Comparison of ENCODE assay signal across 1 cellular context in the genomic region with DNA sequence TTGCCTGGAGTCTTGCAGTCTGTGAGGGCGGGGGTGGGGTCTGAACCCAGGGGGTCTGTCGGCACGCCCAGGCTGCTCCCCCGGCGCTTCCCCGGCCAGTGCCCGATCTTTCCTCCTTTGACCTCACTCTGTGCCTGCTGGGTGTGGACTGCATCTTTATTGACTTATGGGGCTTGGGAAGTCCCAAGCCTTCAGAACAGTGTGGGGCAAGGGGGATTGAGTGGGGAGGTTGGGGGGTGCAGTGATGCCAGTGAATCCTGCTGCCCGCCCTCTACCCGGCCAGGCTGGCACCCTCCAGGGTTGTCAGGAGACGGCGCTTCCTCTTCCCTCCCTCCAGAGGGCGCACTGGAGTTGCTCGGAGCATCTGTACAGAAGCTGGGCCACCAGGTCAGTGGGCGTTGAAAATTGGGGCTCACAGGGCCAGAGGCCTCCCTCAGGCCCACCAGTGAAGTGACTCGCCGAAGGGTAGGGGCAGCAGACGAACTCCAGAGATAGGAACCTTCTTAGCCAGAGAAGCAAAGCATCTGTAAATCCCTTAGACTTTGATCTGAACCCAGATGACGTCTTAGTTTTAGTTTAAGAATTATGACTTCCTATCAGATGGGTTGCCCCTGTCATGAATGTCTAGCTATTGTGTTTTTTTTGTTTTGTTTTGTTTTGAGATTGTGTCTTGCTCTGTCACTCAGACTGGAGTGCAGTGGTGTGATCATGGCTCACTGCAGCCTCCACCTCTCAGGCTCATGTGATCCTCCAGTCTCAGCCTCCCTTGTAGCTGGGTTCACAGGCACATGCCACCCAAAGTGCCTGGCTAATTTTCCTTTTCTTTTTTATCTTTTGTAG.
TF ChIP-seq lines count a peak whose summit lies in the region.

No MANE protein-coding gene starts in this region.

TF ChIP-seq in HepG2, 621 proteins besides CTCF, POLR2A, EP300 and RAD21 (continued from another document and continues in another):
- TF ChIP-seq IRF2 (CRISPR knock-in tag; IDR thresholded peaks at IDR 0.05): no peak
- TF ChIP-seq, protein P1, sequence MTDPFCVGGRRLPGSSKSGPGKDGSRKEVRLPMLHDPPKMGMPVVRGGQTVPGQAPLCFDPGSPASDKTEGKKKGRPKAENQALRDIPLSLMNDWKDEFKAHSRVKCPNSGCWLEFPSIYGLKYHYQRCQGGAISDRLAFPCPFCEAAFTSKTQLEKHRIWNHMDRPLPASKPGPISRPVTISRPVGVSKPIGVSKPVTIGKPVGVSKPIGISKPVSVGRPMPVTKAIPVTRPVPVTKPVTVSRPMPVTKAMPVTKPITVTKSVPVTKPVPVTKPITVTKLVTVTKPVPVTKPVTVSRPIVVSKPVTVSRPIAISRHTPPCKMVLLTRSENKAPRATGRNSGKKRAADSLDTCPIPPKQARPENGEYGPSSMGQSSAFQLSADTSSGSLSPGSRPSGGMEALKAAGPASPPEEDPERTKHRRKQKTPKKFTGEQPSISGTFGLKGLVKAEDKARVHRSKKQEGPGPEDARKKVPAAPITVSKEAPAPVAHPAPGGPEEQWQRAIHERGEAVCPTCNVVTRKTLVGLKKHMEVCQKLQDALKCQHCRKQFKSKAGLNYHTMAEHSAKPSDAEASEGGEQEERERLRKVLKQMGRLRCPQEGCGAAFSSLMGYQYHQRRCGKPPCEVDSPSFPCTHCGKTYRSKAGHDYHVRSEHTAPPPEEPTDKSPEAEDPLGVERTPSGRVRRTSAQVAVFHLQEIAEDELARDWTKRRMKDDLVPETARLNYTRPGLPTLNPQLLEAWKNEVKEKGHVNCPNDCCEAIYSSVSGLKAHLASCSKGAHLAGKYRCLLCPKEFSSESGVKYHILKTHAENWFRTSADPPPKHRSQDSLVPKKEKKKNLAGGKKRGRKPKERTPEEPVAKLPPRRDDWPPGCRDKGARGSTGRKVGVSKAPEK (CRISPR knock-in tag; IDR thresholded peaks at IDR 0.05; ENCODE audit: borderline replicate concordance): peak; percentile 70; the same call in 1 of the 2 replicates
- TF ChIP-seq TCF7 (IDR thresholded peaks at IDR 0.05; ENCODE audit: low read depth): no peak
- no peak for TF ChIP-seq HMG20B (CRISPR knock-in tag; conservative IDR thresholded peaks at IDR 0.05)
- TF ChIP-seq KLF13 (CRISPR knock-in tag; IDR thresholded peaks at IDR 0.05): no peak
- no peak for TF ChIP-seq NFYB (CRISPR knock-in tag; IDR thresholded peaks at IDR 0.05)
- TF ChIP-seq ZSCAN9 (CRISPR knock-in tag; IDR thresholded peaks at IDR 0.05; ENCODE audit: borderline replicate concordance): no peak
- TF ChIP-seq ZNF879 (CRISPR knock-in tag; IDR thresholded peaks at IDR 0.05): no peak
- TF ChIP-seq ZNF260 (CRISPR knock-in tag; IDR thresholded peaks at IDR 0.05; ENCODE audit: borderline replicate concordance, low read depth): no peak
- no peak for TF ChIP-seq ZFP1 (CRISPR knock-in tag; IDR thresholded peaks at IDR 0.05)
- TF ChIP-seq FOXK2 (IDR thresholded peaks at IDR 0.05): 0 out of 2 replicates have a peak, but pooled peaks have one; percentile 22
- no peak for TF ChIP-seq ATF7 (IDR thresholded peaks at IDR 0.05)
- no peak for TF ChIP-seq ATF7 (CRISPR knock-in tag; IDR thresholded peaks at IDR 0.05)
- no peak for TF ChIP-seq ZNF766 (CRISPR knock-in tag; IDR thresholded peaks at IDR 0.05; ENCODE audit: borderline replicate concordance)
- no peak for TF ChIP-seq NFKB2 (CRISPR knock-in tag; IDR thresholded peaks at IDR 0.05; ENCODE audit: borderline replicate concordance)
- no peak for TF ChIP-seq PHB2 (IDR thresholded peaks at IDR 0.05; ENCODE audit: partially characterized antibody)
- no peak for TF ChIP-seq KDM6A (CRISPR knock-in tag; IDR thresholded peaks at IDR 0.05; ENCODE audit: low read depth)
- peak; percentile 56; the same call in 1 of the 2 replicates for TF ChIP-seq MTA1 (CRISPR knock-in tag; IDR thresholded peaks at IDR 0.05; ENCODE audit: borderline replicate concordance)
- TF ChIP-seq, protein P2, sequence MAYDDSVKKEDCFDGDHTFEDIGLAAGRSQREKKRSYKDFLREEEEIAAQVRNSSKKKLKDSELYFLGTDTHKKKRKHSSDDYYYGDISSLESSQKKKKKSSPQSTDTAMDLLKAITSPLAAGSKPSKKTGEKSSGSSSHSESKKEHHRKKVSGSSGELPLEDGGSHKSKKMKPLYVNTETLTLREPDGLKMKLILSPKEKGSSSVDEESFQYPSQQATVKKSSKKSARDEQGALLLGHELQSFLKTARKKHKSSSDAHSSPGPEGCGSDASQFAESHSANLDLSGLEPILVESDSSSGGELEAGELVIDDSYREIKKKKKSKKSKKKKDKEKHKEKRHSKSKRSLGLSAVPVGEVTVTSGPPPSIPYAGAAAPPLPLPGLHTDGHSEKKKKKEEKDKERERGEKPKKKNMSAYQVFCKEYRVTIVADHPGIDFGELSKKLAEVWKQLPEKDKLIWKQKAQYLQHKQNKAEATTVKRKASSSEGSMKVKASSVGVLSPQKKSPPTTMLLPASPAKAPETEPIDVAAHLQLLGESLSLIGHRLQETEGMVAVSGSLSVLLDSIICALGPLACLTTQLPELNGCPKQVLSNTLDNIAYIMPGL (CRISPR knock-in tag; IDR thresholded peaks at IDR 0.05; ENCODE audit: borderline replicate concordance in 1 of 2, low read depth in 1 of 2): peak in 1 of 2 experiments; percentile 55; a peak in 2 of 4 replicates
- no peak for TF ChIP-seq NFKBIZ (CRISPR knock-in tag; IDR thresholded peaks at IDR 0.05)
- TF ChIP-seq SUZ12 (IDR thresholded peaks at IDR 0.05; ENCODE audit: low read depth, low read length): no peak
- no peak for TF ChIP-seq ZNF75D (CRISPR knock-in tag; IDR thresholded peaks at IDR 0.05; ENCODE audit: borderline replicate concordance)
- no peak for TF ChIP-seq BORCS8-MEF2B (CRISPR knock-in tag; IDR thresholded peaks at IDR 0.05)
- TF ChIP-seq MED13 (CRISPR knock-in tag; IDR thresholded peaks at IDR 0.05): no peak
- no peak for TF ChIP-seq ZNF776 (CRISPR knock-in tag; IDR thresholded peaks at IDR 0.05)
- TF ChIP-seq MAFG (CRISPR knock-in tag; IDR thresholded peaks at IDR 0.05): no peak
- TF ChIP-seq ZMYM2 (CRISPR knock-in tag; IDR thresholded peaks at IDR 0.05): peak; percentile 53; the same call in 1 of the 2 replicates
- TF ChIP-seq KLF6 (CRISPR knock-in tag; IDR thresholded peaks at IDR 0.05): no peak
- no peak for TF ChIP-seq MATR3 (CRISPR knock-in tag; IDR thresholded peaks at IDR 0.05)
- no peak for TF ChIP-seq NR2F1 (CRISPR knock-in tag; IDR thresholded peaks at IDR 0.05)
- TF ChIP-seq SMARCC2 (IDR thresholded peaks at IDR 0.05): no peak
- no peak for TF ChIP-seq ZNF546 (CRISPR knock-in tag; conservative IDR thresholded peaks at IDR 0.05)
- TF ChIP-seq ZNF20 (CRISPR knock-in tag; IDR thresholded peaks at IDR 0.05): no peak
- TF ChIP-seq JARID2 (CRISPR knock-in tag; IDR thresholded peaks at IDR 0.05; ENCODE audit: insufficient replicate concordance): no peak
- TF ChIP-seq ZMYM3 (CRISPR knock-in tag; IDR thresholded peaks at IDR 0.05): peak; percentile 5; the same call in 1 of the 2 replicates
- no peak for TF ChIP-seq ZBTB7A (CRISPR knock-in tag; IDR thresholded peaks at IDR 0.05)
- TF ChIP-seq DNMT1 (CRISPR knock-in tag; IDR thresholded peaks at IDR 0.05): no peak
- TF ChIP-seq ZNF7 (CRISPR knock-in tag; IDR thresholded peaks at IDR 0.05): no peak
- no peak for TF ChIP-seq TFDP1 (CRISPR knock-in tag; IDR thresholded peaks at IDR 0.05; ENCODE audit: borderline replicate concordance)
- TF ChIP-seq PPARG (CRISPR knock-in tag; conservative IDR thresholded peaks at IDR 0.05): no peak
- no peak for TF ChIP-seq PRDM10 (CRISPR knock-in tag; IDR thresholded peaks at IDR 0.05; ENCODE audit: low read depth)
- no peak for TF ChIP-seq MAFF (IDR thresholded peaks at IDR 0.05; ENCODE audit: low read depth, low read length)
- no peak for TF ChIP-seq ZSCAN25 (CRISPR knock-in tag; IDR thresholded peaks at IDR 0.05)
- TF ChIP-seq FOSL1 (CRISPR knock-in tag; IDR thresholded peaks at IDR 0.05; ENCODE audit: borderline replicate concordance): no peak
- no peak for TF ChIP-seq BATF2 (CRISPR knock-in tag; IDR thresholded peaks at IDR 0.05)
- TF ChIP-seq SMARCE1 (IDR thresholded peaks at IDR 0.05; ENCODE audit: borderline replicate concordance): no peak
- TF ChIP-seq, protein P3, sequence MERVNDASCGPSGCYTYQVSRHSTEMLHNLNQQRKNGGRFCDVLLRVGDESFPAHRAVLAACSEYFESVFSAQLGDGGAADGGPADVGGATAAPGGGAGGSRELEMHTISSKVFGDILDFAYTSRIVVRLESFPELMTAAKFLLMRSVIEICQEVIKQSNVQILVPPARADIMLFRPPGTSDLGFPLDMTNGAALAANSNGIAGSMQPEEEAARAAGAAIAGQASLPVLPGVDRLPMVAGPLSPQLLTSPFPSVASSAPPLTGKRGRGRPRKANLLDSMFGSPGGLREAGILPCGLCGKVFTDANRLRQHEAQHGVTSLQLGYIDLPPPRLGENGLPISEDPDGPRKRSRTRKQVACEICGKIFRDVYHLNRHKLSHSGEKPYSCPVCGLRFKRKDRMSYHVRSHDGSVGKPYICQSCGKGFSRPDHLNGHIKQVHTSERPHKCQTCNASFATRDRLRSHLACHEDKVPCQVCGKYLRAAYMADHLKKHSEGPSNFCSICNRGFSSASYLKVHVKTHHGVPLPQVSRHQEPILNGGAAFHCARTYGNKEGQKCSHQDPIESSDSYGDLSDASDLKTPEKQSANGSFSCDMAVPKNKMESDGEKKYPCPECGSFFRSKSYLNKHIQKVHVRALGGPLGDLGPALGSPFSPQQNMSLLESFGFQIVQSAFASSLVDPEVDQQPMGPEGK (CRISPR knock-in tag; IDR thresholded peaks at IDR 0.05): no peak
- no peak for TF ChIP-seq ZNF263 (CRISPR knock-in tag; IDR thresholded peaks at IDR 0.05)
- TF ChIP-seq, protein P4, sequence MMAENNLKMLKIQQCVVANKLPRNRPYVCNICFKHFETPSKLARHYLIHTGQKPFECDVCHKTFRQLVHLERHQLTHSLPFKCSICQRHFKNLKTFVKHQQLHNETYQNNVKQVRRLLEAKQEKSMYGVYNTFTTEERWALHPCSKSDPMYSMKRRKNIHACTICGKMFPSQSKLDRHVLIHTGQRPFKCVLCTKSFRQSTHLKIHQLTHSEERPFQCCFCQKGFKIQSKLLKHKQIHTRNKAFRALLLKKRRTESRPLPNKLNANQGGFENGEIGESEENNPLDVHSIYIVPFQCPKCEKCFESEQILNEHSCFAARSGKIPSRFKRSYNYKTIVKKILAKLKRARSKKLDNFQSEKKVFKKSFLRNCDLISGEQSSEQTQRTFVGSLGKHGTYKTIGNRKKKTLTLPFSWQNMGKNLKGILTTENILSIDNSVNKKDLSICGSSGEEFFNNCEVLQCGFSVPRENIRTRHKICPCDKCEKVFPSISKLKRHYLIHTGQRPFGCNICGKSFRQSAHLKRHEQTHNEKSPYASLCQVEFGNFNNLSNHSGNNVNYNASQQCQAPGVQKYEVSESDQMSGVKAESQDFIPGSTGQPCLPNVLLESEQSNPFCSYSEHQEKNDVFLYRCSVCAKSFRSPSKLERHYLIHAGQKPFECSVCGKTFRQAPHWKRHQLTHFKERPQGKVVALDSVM (CRISPR knock-in tag; IDR thresholded peaks at IDR 0.05): peak; percentile 94
- 0 out of 2 replicates have a peak, but pooled peaks have one; percentile 20 for TF ChIP-seq ZNF274 (CRISPR knock-in tag; IDR thresholded peaks at IDR 0.05)
- no peak for TF ChIP-seq ZNF790 (CRISPR knock-in tag; IDR thresholded peaks at IDR 0.05; ENCODE audit: borderline replicate concordance)
- TF ChIP-seq MZF1 (CRISPR knock-in tag; IDR thresholded peaks at IDR 0.05; ENCODE audit: borderline replicate concordance): no peak
- no peak for TF ChIP-seq ZNF607 (CRISPR knock-in tag; IDR thresholded peaks at IDR 0.05; ENCODE audit: borderline replicate concordance)
- 0 out of 2 replicates have a peak, but pooled peaks have one; percentile 36 for TF ChIP-seq KDM2A (CRISPR knock-in tag; IDR thresholded peaks at IDR 0.05; ENCODE audit: borderline replicate concordance, low read depth)
- TF ChIP-seq ZNF746 (CRISPR knock-in tag; IDR thresholded peaks at IDR 0.05): no peak; the same call in 1 of the 2 replicates
